Comparison of ENCODE assay signal across 14 cellular contexts in the genomic region with DNA sequence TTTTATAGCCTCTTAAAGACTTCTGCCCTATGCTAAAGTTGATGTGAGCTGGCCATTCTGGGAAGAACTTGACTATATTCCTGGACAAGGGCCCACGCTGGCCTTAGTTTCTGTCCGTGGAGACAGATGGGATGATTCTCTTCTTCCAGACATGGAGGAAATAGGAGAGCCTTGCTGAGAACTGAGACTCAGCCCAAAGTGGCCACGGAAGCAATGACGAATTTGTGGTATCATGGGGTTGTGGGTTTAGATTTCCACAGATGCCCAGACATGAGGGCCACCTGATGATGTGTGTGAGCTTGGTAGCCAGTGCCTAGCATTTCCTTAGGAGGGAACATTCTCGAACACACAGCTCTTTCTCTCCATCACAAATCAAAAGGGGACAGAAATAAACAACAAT.
"Had no signal": no experiment of that assay in that cellular context is flagged by ENCODE, and none has a peak within 500 bp of the region (broad histone marks: within the 10 kb centered on the region; RNA-seq: fewer than 3 reads in every experiment).

No MANE protein-coding gene starts in this region.

- ATAC-seq: lower lobe of right lung; stimulated activated effector memory CD8-positive, alpha-beta T cell treated with anti-CD3 and anti-CD28 coated beads, Interleukin-12 subunit alpha, Interleukin-12 subunit beta, amount 100 ng/mL, for 72 hours; WTC11 had no signal

- H3K27ac ChIP-seq: adrenal gland, lower lobe of right lung, neutrophil, skin epidermis, tibial artery had no signal

- DNase-seq: activated CD4-positive, alpha-beta T cell treated with anti-CD3 and anti-CD28 coated beads for 48 hours; activated naive CD4-positive, alpha-beta T cell treated with anti-CD3 and anti-CD28 coated beads, Interleukin-2, amount 10 ng/mL, durations not matched to agents 7 days and 5 days; effector memory CD4-positive, alpha-beta T cell; hypothalamus; lower lobe of right lung; naive B cell; posterior cingulate gyrus; T-helper 1 cell; tibial artery had no signal
